ENCODE assay signal across 21 cellular contexts in the genomic region with DNA sequence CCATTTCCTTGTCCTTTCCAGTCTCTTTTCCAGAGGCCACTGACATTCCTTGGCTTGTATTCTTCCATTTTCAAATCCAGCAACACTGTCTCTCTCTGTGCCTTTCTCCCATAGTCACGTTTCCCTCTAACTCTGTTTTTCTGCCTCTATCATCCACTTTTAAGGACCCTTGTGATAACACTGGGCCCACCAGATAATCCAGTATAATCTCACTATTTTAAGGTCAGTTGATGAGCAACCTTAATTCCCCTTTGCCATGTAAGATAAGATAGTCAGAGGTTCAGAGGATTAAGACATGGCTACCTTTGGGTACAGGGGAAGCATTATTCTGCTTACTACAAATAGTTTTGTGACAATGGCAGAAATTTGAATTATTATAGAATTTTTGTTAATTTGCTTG.
"Had no signal": no experiment of that assay in that cellular context is flagged by ENCODE, and none has a peak within 500 bp of the region (broad histone marks: within the 10 kb centered on the region; RNA-seq: fewer than 3 reads in every experiment).

No MANE protein-coding gene starts in this region.

- H3K36me3 ChIP-seq: pancreas, right lobe of liver, uterus had no signal

- H3K4me1 Mint-ChIP-seq: memory B cell had no signal

- H3K4me3 ChIP-seq: hepatocyte, left ventricle myocardium inferior, lung, pancreas, right atrium auricular region, right lobe of liver, smooth muscle cell, tibial nerve, uterus had no signal

- H3K4me2 ChIP-seq: hepatocyte, smooth muscle cell had no signal

- DNase-seq: islet precursor cell; left ventricle myocardium inferior; natural killer cell; pancreas; right lobe of liver; stimulated activated CD4-positive, alpha-beta T cell treated with anti-CD3 and anti-CD28 coated beads, Interleukin-1b, Interleukin-23, amount 100 ng/mL, for 48 hours; stimulated activated CD4-positive, alpha-beta T cell treated with anti-CD3 and anti-CD28 coated beads, Interleukin-2, amount 100 ng/mL, for 48 hours; stimulated activated CD4-positive, alpha-beta T cell treated with anti-CD3 and anti-CD28 coated beads, Interleukin-4, amount 100 ng/mL, for 4 hours; stimulated activated CD8-positive, alpha-beta memory T cell treated with anti-CD3 and anti-CD28 coated beads, Interleukin-4, amount 100 ng/mL, for 48 hours; stimulated activated naive CD4-positive, alpha-beta T cell treated with Interleukin-2 at 50 U/mL for 16 hours; stimulated activated naive CD8-positive, alpha-beta T cell treated with anti-CD3 and anti-CD28 coated beads, Interleukin-15, amount 100 ng/mL, for 72 hours; substantia nigra; uterus had no signal

- ATAC-seq: natural killer cell; pancreas; right lobe of liver; stimulated activated memory B cell treated with anti-CD40 and anti-IgM and Interleukin-4, amounts not matched to agents 10 μg/mL and 1 μg/mL and 100 μg/mL, for 72 hours; stimulated activated naive CD8-positive, alpha-beta T cell treated with anti-CD3 and anti-CD28 coated beads, Interleukin-15, amount 100 ng/mL, for 72 hours had no signal

- H3K27ac ChIP-seq: hepatocyte, left ventricle myocardium inferior, pancreas, right atrium auricular region, right lobe of liver, uterus had no signal

- H3K4me3 Mint-ChIP-seq: memory B cell; natural killer cell; stimulated activated memory B cell treated with anti-CD40 and anti-IgM and Interleukin-4, amounts not matched to agents 10 μg/mL and 1 μg/mL and 100 μg/mL, for 72 hours; stimulated activated naive CD8-positive, alpha-beta T cell treated with anti-CD3 and anti-CD28 coated beads, Interleukin-15, amount 100 ng/mL, for 72 hours; type B pancreatic cell had no signal

- H3K27ac Mint-ChIP-seq: memory B cell; natural killer cell; stimulated activated memory B cell treated with anti-CD40 and anti-IgM and Interleukin-4, amounts not matched to agents 10 μg/mL and 1 μg/mL and 100 μg/mL, for 72 hours; stimulated activated naive CD8-positive, alpha-beta T cell treated with anti-CD3 and anti-CD28 coated beads, Interleukin-15, amount 100 ng/mL, for 72 hours; type B pancreatic cell had no signal

- H3K9me3 Mint-ChIP-seq: memory B cell; natural killer cell; stimulated activated memory B cell treated with anti-CD40 and anti-IgM and Interleukin-4, amounts not matched to agents 10 μg/mL and 1 μg/mL and 100 μg/mL, for 72 hours; stimulated activated naive CD8-positive, alpha-beta T cell treated with anti-CD3 and anti-CD28 coated beads, Interleukin-15, amount 100 ng/mL, for 72 hours; type B pancreatic cell had no signal

- H2AFZ ChIP-seq: hepatocyte had no signal

- H3K9me3 ChIP-seq: left ventricle myocardium inferior, pancreas, right atrium auricular region, right lobe of liver, tibial nerve, uterus had no signal

- H3K36me3 Mint-ChIP-seq: natural killer cell had no signal

- H3K27me3 Mint-ChIP-seq: memory B cell; stimulated activated memory B cell treated with anti-CD40 and anti-IgM and Interleukin-4, amounts not matched to agents 10 μg/mL and 1 μg/mL and 100 μg/mL, for 72 hours; stimulated activated naive CD8-positive, alpha-beta T cell treated with anti-CD3 and anti-CD28 coated beads, Interleukin-15, amount 100 ng/mL, for 72 hours; type B pancreatic cell had no signal

- H3K4me1 ChIP-seq: pancreas, right lobe of liver had no signal

- H3K79me2 ChIP-seq: hepatocyte had no signal

- H3K27me3 ChIP-seq: hepatocyte, pancreas, right atrium auricular region, right lobe of liver, tibial nerve, uterus had no signal
